Comparison of ENCODE assay signal across 8 cellular contexts in genomic region chr7:102395620-102395957, GRCh38. TPM values are rescaled to one million over a fixed set of nuclear protein-coding genes. Genes with fewer than 3 reads are reported as not detected.
DNase-seq lines count a peak whose midpoint lies in the region; ATAC-seq and TF ChIP-seq lines count a peak whose summit lies in the region.

No MANE protein-coding gene starts in this region.

- ATAC-seq in HG02623 (IDR thresholded peaks at IDR 0.05; ENCODE audit: unreplicated experiment): peak; percentile 1
- ATAC-seq in activated naive CD8-positive, alpha-beta T cell treated with anti-CD3 and anti-CD28 coated beads, Interleukin-2, amount 50 U/mL, for 24 hours: no peak

- peak overlapping the region; percentile 84 for H3K27ac ChIP-seq in BLaER1
- peak overlapping the region; percentile 89 for H3K27ac ChIP-seq in suprapubic skin

- H3K36me3 ChIP-seq in BLaER1 (peaks cover 61% of the 10 kb centered on the region), kidney epithelial cell (ENCODE audit: control insufficient read depth, insufficient read depth, low read length) (no peaks in the 10 kb centered on the region), suprapubic skin (peaks cover 26% of the 10 kb centered on the region)

- H3K27me3 ChIP-seq in BLaER1 (no peaks in the 10 kb centered on the region), kidney epithelial cell (ENCODE audit: control insufficient read depth, insufficient read depth, low read length) (no peaks in the 10 kb centered on the region), suprapubic skin (no peaks in the 10 kb centered on the region)

- peak overlapping the region; percentile 92 for H3K4me3 Mint-ChIP-seq in activated naive CD8-positive, alpha-beta T cell treated with anti-CD3 and anti-CD28 coated beads, Interleukin-2, amount 50 U/mL, for 24 hours

- H3K4me3 ChIP-seq in BLaER1: peak overlapping the region; percentile 94
- peak overlapping the region; percentile 82 for H3K4me3 ChIP-seq in kidney epithelial cell (ENCODE audit: low read depth, low read length)
- H3K4me3 ChIP-seq in suprapubic skin: peak overlapping the region; percentile 92

- H3K4me2 ChIP-seq in BLaER1: peak overlapping the region; percentile 85

- H3K9me3 Mint-ChIP-seq in activated naive CD8-positive, alpha-beta T cell treated with anti-CD3 and anti-CD28 coated beads, Interleukin-2, amount 50 U/mL, for 24 hours: no peaks in the 10 kb centered on the region

- no peak for TF ChIP-seq CTCF in kidney epithelial cell (IDR thresholded peaks at IDR 0.05; ENCODE audit: insufficient read depth, low read length, poor library complexity, severe bottlenecking)
- no peak for TF ChIP-seq CTCF in suprapubic skin (IDR thresholded peaks at IDR 0.05)

- peak overlapping the region; percentile 95 for H3K9ac ChIP-seq in BLaER1

- peaks cover 23% of the 10 kb centered on the region for H3K36me3 Mint-ChIP-seq in activated naive CD8-positive, alpha-beta T cell treated with anti-CD3 and anti-CD28 coated beads, Interleukin-2, amount 50 U/mL, for 24 hours (ENCODE audit: low read depth)

- WGBS in suprapubic skin: 7% methylated on average over 10 of the region's 10 CpGs

- TF ChIP-seq POLR2A in suprapubic skin (IDR thresholded peaks at IDR 0.05): no peak

- H4K20me1 ChIP-seq in BLaER1: peaks cover 41% of the 10 kb centered on the region

- peak overlapping the region; percentile 86 for H3K27ac Mint-ChIP-seq in activated naive CD8-positive, alpha-beta T cell treated with anti-CD3 and anti-CD28 coated beads, Interleukin-2, amount 50 U/mL, for 24 hours

- H3K9me3 ChIP-seq in BLaER1 (no peaks in the 10 kb centered on the region), suprapubic skin (no peaks in the 10 kb centered on the region)

- H3K4me1 Mint-ChIP-seq in activated naive CD8-positive, alpha-beta T cell treated with anti-CD3 and anti-CD28 coated beads, Interleukin-2, amount 50 U/mL, for 24 hours: peaks cover 17% of the 10 kb centered on the region

- H3K4me1 ChIP-seq in BLaER1: peaks cover 24% of the 10 kb centered on the region
- H3K4me1 ChIP-seq in suprapubic skin: peaks cover 15% of the 10 kb centered on the region

- TF ChIP-seq EP300 in suprapubic skin (IDR thresholded peaks at IDR 0.05): no peak

- no peak for DNase-seq in activated naive CD8-positive, alpha-beta T cell treated with anti-CD3 and anti-CD28 coated beads, Interleukin-2, amount 50 U/mL, for 24 hours
- DNase-seq in kidney epithelial cell (ENCODE audit: low read depth) (no peak), suprapubic skin (ENCODE audit: low spot score in 2 of 2) (no peak), NK-92 (lab: John Stamatoyannopoulos, UW; ENCODE audit: unreplicated experiment) (no peak)
- DNase-seq in stimulated activated CD8-positive, alpha-beta memory T cell treated with anti-CD3 and anti-CD28 coated beads, Interleukin-4, amount 100 ng/mL, for 48 hours: no peak
- no peak for DNase-seq in stimulated activated CD4-positive, alpha-beta T cell treated with anti-CD3 and anti-CD28 coated beads, Interleukin-4, amount 100 ng/mL, for 24 hours

- no peaks in the 10 kb centered on the region for H3K27me3 Mint-ChIP-seq in activated naive CD8-positive, alpha-beta T cell treated with anti-CD3 and anti-CD28 coated beads, Interleukin-2, amount 50 U/mL, for 24 hours

RNA-seq across cellular contexts. Expression of gene PRKRIP1, which starts 0.6 kb away (rescaled TPM):
- 25.3 and 31.5 TPM in 2 replicates for total RNA-seq in kidney epithelial cell
- total RNA-seq in suprapubic skin: 10 to 100 TPM; 21.5 to 54.7 (median 23.3) TPM

RNA-seq across cellular contexts. Expression of gene ORAI2, which starts 37.8 kb away (rescaled TPM):
- total RNA-seq in kidney epithelial cell (47.2 and 56.2 TPM in 2 replicates), suprapubic skin (1 to 10 TPM; 4.3 to 7.0 (median 5.0) TPM)

RNA-seq across cellular contexts. Expression of gene SPDYE6, which starts 39.3 kb away (rescaled TPM):
- total RNA-seq in kidney epithelial cell: not detected in 2 replicates
- total RNA-seq in suprapubic skin: not detected
